Comparison of ENCODE assay signal across 8 cellular contexts in the genomic region with DNA sequence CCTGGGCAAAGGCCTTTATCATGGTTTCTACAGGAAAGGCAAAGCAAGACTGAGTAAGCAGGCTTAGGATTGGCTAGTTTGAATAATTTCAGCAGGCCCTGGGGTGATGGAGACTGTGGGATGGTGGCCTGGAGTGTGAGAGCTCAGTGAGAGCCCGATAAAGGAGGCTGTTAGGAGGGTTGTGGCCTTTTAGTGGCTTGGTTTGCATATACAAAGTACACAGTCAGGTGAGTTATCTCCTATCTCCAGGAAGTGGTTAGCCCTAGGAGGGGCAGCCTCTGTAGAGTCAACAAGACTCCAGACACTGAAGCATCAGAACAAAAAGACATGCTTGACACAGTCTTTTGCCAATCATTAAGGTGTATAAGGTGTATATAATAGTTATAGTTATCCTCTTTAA.
A peak's percentile ranks its signal among the peaks of the same experiment; 100 is the strongest.
DNase-seq lines count a peak whose midpoint lies in the region; ATAC-seq lines count a peak whose summit lies in the region.
"Had no signal": no experiment of that assay in that cellular context is flagged by ENCODE, and none has a peak within 500 bp of the region (broad histone marks: within the 10 kb centered on the region; RNA-seq: fewer than 3 reads in every experiment).

No MANE protein-coding gene starts in this region.

- H3K36me3 Mint-ChIP-seq in activated naive CD4-positive, alpha-beta T cell treated with anti-CD3 and anti-CD28 coated beads for 36 hours (ENCODE audit: low read depth) = peaks cover 15% of the 10 kb centered on the region

- no peak overlapping the region for H3K4me3 Mint-ChIP-seq in activated naive CD4-positive, alpha-beta T cell treated with anti-CD3 and anti-CD28 coated beads for 36 hours

- no peak for ATAC-seq in HG02623 (IDR thresholded peaks at IDR 0.05; ENCODE audit: unreplicated experiment)

- DNase-seq in H4 (ENCODE audit: low spot score) = peak; percentile 15
- peak; percentile 52 for DNase-seq in OCI-M1 (lab: John Stamatoyannopoulos, UW)
- peak; percentile 44 for DNase-seq in activated naive CD4-positive, alpha-beta T cell treated with anti-CD3 and anti-CD28 coated beads for 36 hours
- DNase-seq in stimulated activated CD8-positive, alpha-beta memory T cell treated with anti-CD3 and anti-CD28 coated beads, Interleukin-12 subunit alpha, Interleukin-12 subunit beta, amount 100 ng/mL, for 4 hours (ENCODE audit: low read depth) = peak; percentile 5
- DNase-seq in DMS79 treated with DMSO at 0.1 percent for 48 hours (lab: John Stamatoyannopoulos, UW) = no peak
- DNase-seq in NOMO-1 treated with dmso at 0.1 percent for 144 hours (lab: John Stamatoyannopoulos, UW; ENCODE audit: unreplicated experiment) = no peak
- DNase-seq: IMR-90 had no signal

- no peaks in the 10 kb centered on the region for H3K27me3 Mint-ChIP-seq in activated naive CD4-positive, alpha-beta T cell treated with anti-CD3 and anti-CD28 coated beads for 36 hours (ENCODE audit: low read depth)

- CTCF ChIA-PET in activated naive CD4-positive, alpha-beta T cell treated with anti-CD3 and anti-CD28 coated beads for 36 hours (lab: Charles Lee) = no interaction called here

- intact Hi-C loops in activated naive CD4-positive, alpha-beta T cell treated with anti-CD3 and anti-CD28 coated beads for 36 hours (cut with micrococcal nuclease) = loop anchor here (1.0 kb wide), 1 partner anchor 49 kb away; no protein-coding TSS in a partner anchor

- peak overlapping the region; percentile 57 for H3K27ac Mint-ChIP-seq in activated naive CD4-positive, alpha-beta T cell treated with anti-CD3 and anti-CD28 coated beads for 36 hours

- peaks cover 46% of the 10 kb centered on the region for H3K4me1 Mint-ChIP-seq in activated naive CD4-positive, alpha-beta T cell treated with anti-CD3 and anti-CD28 coated beads for 36 hours (ENCODE audit: low read depth)

- H3K9me3 Mint-ChIP-seq in activated naive CD4-positive, alpha-beta T cell treated with anti-CD3 and anti-CD28 coated beads for 36 hours = peaks cover 25% of the 10 kb centered on the region

Comparison
In these comparisons a context has a peak if more than half of its experiments do, and no peak if none do; other contexts are left out.
1. DNase-seq: peak in H4 (single experiment), OCI-M1 (single experiment), activated naive CD4-positive, alpha-beta T cell treated with anti-CD3 and anti-CD28 coated beads for 36 hours (single experiment) and stimulated activated CD8-positive, alpha-beta memory T cell treated with anti-CD3 and anti-CD28 coated beads, Interleukin-12 subunit alpha, Interleukin-12 subunit beta, amount 100 ng/mL, for 4 hours (single experiment); none in DMS79 treated with DMSO at 0.1 percent for 48 hours (single experiment) and NOMO-1 treated with dmso at 0.1 percent for 144 hours (single experiment).